In the genomic region with DNA sequence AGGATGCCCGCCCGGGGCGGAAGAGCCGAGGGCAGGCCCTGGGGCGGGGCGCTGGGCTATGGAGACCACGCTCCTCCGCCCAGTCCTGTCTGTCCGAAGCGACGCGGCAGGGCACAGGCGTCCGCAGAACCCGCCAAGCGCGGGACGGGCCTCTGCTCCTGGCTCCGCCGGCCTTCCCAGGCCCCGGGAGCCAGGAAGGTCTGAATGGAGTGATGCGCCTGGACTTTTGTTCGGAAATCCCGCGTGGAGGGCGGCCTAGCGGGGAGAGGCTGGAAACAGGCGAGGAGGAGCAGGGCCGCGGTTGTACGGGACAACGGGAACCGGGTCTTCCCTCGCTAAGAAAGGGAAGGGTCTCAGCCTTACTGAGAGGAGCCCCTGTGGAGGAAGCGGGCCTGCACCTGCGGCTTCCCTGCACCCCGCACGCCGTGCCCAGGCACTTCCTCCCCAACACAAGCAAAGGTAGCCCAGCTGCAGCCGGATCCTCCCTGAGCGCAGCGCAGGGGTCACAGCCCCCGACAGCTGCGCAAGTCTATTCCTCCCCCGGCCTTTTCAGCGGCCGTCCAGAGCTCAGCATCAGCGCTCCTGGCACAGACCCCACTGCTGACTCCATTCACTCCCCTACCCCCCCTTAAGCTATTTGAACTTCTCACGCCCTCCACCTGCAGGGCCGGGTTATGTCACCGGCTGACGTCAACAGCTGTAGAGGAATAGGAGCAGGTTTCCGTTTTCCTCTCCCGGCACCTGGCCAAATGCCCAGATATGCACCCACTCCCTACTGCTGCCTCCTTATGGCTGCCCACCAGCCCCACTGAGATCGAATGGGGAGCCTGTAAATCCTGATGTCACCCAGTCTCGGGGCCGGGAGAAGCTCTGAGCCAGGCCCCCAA, we compare ENCODE assay signal across 8 cellular contexts.
A peak's percentile ranks its signal among the peaks of the same experiment; 100 is the strongest.
DNase-seq lines count a peak whose midpoint lies in the region; ATAC-seq and TF ChIP-seq lines count a peak whose summit lies in the region.

No MANE protein-coding gene starts in this region.

- no peak for TF ChIP-seq CTCF in RWPE1 (conservative IDR thresholded peaks at IDR 0.05; ENCODE audit: low read depth)

- no peak overlapping the region for H3K27ac ChIP-seq in RWPE1

- no peaks in the 10 kb centered on the region for H3K9me3 ChIP-seq in neuron (ENCODE audit: low read length)

- H3K27me3 ChIP-seq in neuron (ENCODE audit: insufficient read depth, low read length): peaks cover 32% of the 10 kb centered on the region

- H3K36me3 ChIP-seq in neuron (ENCODE audit: insufficient read depth, low read length): no peaks in the 10 kb centered on the region

- CTCF ChIA-PET in RWPE1 (lab: Yijun Ruan, JAX): interaction anchor here (0.8 kb wide), 1 partner anchor 107 kb away, joined by 3 read pairs; no protein-coding TSS in a partner anchor

- no peak overlapping the region for H3K4me3 ChIP-seq in neuron (ENCODE audit: low read length)

- no peaks in the 10 kb centered on the region for H3K4me1 ChIP-seq in neuron (ENCODE audit: insufficient read depth, low read length)

- ATAC-seq in esophagus mucosa (peak; percentile 18), HG02610 (IDR thresholded peaks at IDR 0.05; ENCODE audit: unreplicated experiment) (no peak)

- H2AFZ ChIP-seq in neuron (ENCODE audit: low read depth, low read length): peak overlapping the region; percentile 5

- POLR2A ChIA-PET in RWPE1 (lab: Yijun Ruan, JAX; ENCODE audit: low non-redundant PET): no interaction called here

- DNase-seq in DMS53 treated with DMSO at 0.1 percent for 48 hours (lab: John Stamatoyannopoulos, UW; ENCODE audit: unreplicated experiment): peak; percentile 92
- peak; percentile 8 for DNase-seq in RWPE1 (ENCODE audit: low spot score)
- no peak for DNase-seq in HuH-7 (ENCODE audit: low spot score)
- no peak for DNase-seq in GM19238 (ENCODE audit: insufficient read length, low spot score)
- DNase-seq in RKO (ENCODE audit: low spot score): no peak

Comparison
In these comparisons a context has a peak if more than half of its experiments do, and no peak if none do; other contexts are left out.
1. DNase-seq: peak in DMS53 treated with DMSO at 0.1 percent for 48 hours (single experiment) and RWPE1 (single experiment); none in HuH-7 (single experiment), GM19238 (single experiment) and RKO (single experiment).